In the genomic region with DNA sequence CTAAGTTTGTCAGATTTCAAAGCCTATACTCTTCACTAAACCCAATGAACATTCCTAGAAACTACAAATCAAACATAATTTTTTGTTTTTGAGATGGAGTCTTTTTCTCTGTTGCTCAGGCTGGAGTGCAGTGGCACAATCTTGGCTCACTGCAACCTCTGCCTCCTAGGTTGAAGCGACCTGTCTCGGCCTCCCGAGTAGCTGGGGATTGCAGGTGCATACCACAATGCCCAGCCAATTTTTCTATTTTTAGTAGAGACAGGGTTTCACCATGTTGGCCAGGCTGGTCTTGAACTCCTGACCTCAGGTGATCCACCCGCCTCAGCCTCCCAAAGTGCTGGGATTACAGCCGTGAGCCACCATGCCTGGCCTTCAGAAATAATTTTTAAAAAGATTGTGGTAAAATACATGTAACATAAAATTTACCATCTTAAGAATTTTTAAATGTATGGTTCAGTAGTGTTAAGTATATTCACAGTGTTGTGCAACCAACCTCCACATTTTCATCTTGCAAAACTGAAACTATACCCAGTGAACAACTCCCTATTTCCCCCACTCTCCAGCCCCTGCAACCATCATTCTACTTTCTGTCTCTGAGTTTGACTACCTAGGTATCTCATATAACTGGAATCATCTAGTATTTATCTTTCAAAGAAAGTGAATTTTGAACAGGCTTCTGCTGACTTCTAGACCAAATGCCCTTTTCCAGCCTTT, we compare ENCODE assay signal across 24 cellular contexts. TPM values are rescaled to one million over a fixed set of nuclear protein-coding genes. Genes with fewer than 3 reads are reported as not detected.
DNase-seq lines count a peak whose midpoint lies in the region; ATAC-seq and TF ChIP-seq lines count a peak whose summit lies in the region.
"Had no signal": no experiment of that assay in that cellular context is flagged by ENCODE, and none has a peak within 500 bp of the region (broad histone marks: within the 10 kb centered on the region; RNA-seq: fewer than 3 reads in every experiment).

No MANE protein-coding gene starts in this region.

- CTCF ChIA-PET in RWPE1 (lab: Yijun Ruan, JAX), result interaction anchor here (0.7 kb wide), 1 partner anchor 63 kb away, joined by 3 read pairs; no protein-coding TSS in a partner anchor

- no peaks in the 10 kb centered on the region for H3K27me3 ChIP-seq in H7 (ENCODE audit: control insufficient read depth, insufficient read depth, low read length)
- H3K27me3 ChIP-seq: adrenal gland, dorsolateral prefrontal cortex, foreskin keratinocyte, right atrium auricular region had no signal

- peak; percentile 17 for DNase-seq in activated T-cell treated with anti-CD3 and anti-CD28 coated beads, Interleukin-2, amount 50 U/mL, for 24 hours
- DNase-seq in activated T-cell treated with anti-CD3 and anti-CD28 coated beads, Interleukin-2, amount 50 U/mL, for 1 hour, result no peak
- DNase-seq in HFFc6 (no peak), RWPE1 (ENCODE audit: low spot score) (no peak), H7 (no peak)
- DNase-seq in effector memory CD8-positive, alpha-beta T cell, result no peak
- DNase-seq: DMS79; dorsolateral prefrontal cortex; foreskin keratinocyte; KG1; NCI-H1105; NCI-H524 treated with DMSO at 0.1 percent for 48 hours; SHP77; stimulated activated CD4-positive, alpha-beta T cell treated with anti-CD3 and anti-CD28 coated beads, Interleukin-15, amount 100 ng/mL, for 24 hours had no signal

- no peak overlapping the region for H3K4me3 Mint-ChIP-seq in activated T-cell treated with anti-CD3 and anti-CD28 coated beads, Interleukin-2, amount 50 U/mL, for 24 hours
- no peak overlapping the region for H3K4me3 Mint-ChIP-seq in HFFc6
- H3K4me3 Mint-ChIP-seq in effector memory CD8-positive, alpha-beta T cell, result no peak overlapping the region
- H3K4me3 Mint-ChIP-seq: T-helper 1 cell treated with Interleukin-12 subunit alpha and Interleukin-12 subunit beta and Interleukin-4 antibody, amounts not matched to agents 30 μg/mL and 1 μg/mL, for 36 hours; WTC11 had no signal

- H3K4me1 Mint-ChIP-seq in activated T-cell treated with anti-CD3 and anti-CD28 coated beads, Interleukin-2, amount 50 U/mL, for 24 hours (ENCODE audit: low read depth), result peaks cover 60% of the 10 kb centered on the region
- H3K4me1 Mint-ChIP-seq in HFFc6 (ENCODE audit: low read depth), result peaks cover 25% of the 10 kb centered on the region
- no peaks in the 10 kb centered on the region for H3K4me1 Mint-ChIP-seq in effector memory CD8-positive, alpha-beta T cell (ENCODE audit: low read depth in 2 of 2)
- H3K4me1 Mint-ChIP-seq: WTC11 had no signal

- H3K4me3 ChIP-seq in H7 (ENCODE audit: insufficient read depth, low read depth, low read length), result no peak overlapping the region
- H3K4me3 ChIP-seq: adrenal gland, dorsolateral prefrontal cortex, lung, right atrium auricular region, thoracic aorta had no signal

- H3K9me3 Mint-ChIP-seq in activated T-cell treated with anti-CD3 and anti-CD28 coated beads, Interleukin-2, amount 50 U/mL, for 24 hours, result no peaks in the 10 kb centered on the region
- no peaks in the 10 kb centered on the region for H3K9me3 Mint-ChIP-seq in HFFc6
- H3K9me3 Mint-ChIP-seq in effector memory CD8-positive, alpha-beta T cell, result no peaks in the 10 kb centered on the region
- H3K9me3 Mint-ChIP-seq: T-helper 1 cell treated with Interleukin-12 subunit alpha and Interleukin-12 subunit beta and Interleukin-4 antibody, amounts not matched to agents 30 μg/mL and 1 μg/mL, for 36 hours; WTC11 had no signal

- peak overlapping the region; percentile 86 for H3K27ac Mint-ChIP-seq in activated T-cell treated with anti-CD3 and anti-CD28 coated beads, Interleukin-2, amount 50 U/mL, for 24 hours
- H3K27ac Mint-ChIP-seq in HFFc6, result peak overlapping the region; percentile 2; the same call in 1 of the 2 replicates
- peak overlapping the region; percentile 41 to 86 for H3K27ac Mint-ChIP-seq in effector memory CD8-positive, alpha-beta T cell
- H3K27ac Mint-ChIP-seq: T-helper 1 cell treated with Interleukin-12 subunit alpha and Interleukin-12 subunit beta and Interleukin-4 antibody, amounts not matched to agents 30 μg/mL and 1 μg/mL, for 36 hours; WTC11 had no signal

- TF ChIP-seq CTCF in HFFc6 (IDR thresholded peaks at IDR 0.05) (no peak), RWPE1 (conservative IDR thresholded peaks at IDR 0.05; ENCODE audit: low read depth) (no peak)

- H3K36me3 ChIP-seq in H7 (replicated peaks; ENCODE audit: control insufficient read depth, insufficient read depth, low read length), result peaks cover 40% of the 10 kb centered on the region

- ATAC-seq in effector memory CD8-positive, alpha-beta T cell (replicated peaks), result no peak
- ATAC-seq in SK-N-SH treated with all-trans-retinoic acid at 6 μM for 48 hours, result no peak
- ATAC-seq in GM18867 (IDR thresholded peaks at IDR 0.05; ENCODE audit: unreplicated experiment), result no peak
- ATAC-seq: foreskin keratinocyte, WTC11 had no signal

- H3K36me3 Mint-ChIP-seq in activated T-cell treated with anti-CD3 and anti-CD28 coated beads, Interleukin-2, amount 50 U/mL, for 24 hours (ENCODE audit: low read depth), result peaks cover 82% of the 10 kb centered on the region
- peaks cover 40% of the 10 kb centered on the region for H3K36me3 Mint-ChIP-seq in HFFc6 (ENCODE audit: low read depth)
- peaks cover 80% of the 10 kb centered on the region for H3K36me3 Mint-ChIP-seq in effector memory CD8-positive, alpha-beta T cell (ENCODE audit: insufficient read depth)

- peak overlapping the region; percentile 26; the same call in 1 of the 2 replicates for H3K27ac ChIP-seq in RWPE1
- H3K27ac ChIP-seq: adrenal gland, dorsolateral prefrontal cortex, foreskin keratinocyte, right atrium auricular region, thoracic aorta had no signal

- no peaks in the 10 kb centered on the region for H3K27me3 Mint-ChIP-seq in activated T-cell treated with anti-CD3 and anti-CD28 coated beads, Interleukin-2, amount 50 U/mL, for 24 hours
- peaks cover 3% of the 10 kb centered on the region for H3K27me3 Mint-ChIP-seq in HFFc6 (ENCODE audit: insufficient read depth)
- no peaks in the 10 kb centered on the region for H3K27me3 Mint-ChIP-seq in effector memory CD8-positive, alpha-beta T cell

- POLR2A ChIA-PET in RWPE1 (lab: Yijun Ruan, JAX; ENCODE audit: low non-redundant PET), result interaction anchor here (0.7 kb wide), 1 partner anchor 17 kb away, joined by 5 read pairs; the partner anchor contains the start of gene TPM3

TF ChIP-seq in SK-N-SH treated with all-trans-retinoic acid at 6 μM for 48 hours, 23 proteins besides CTCF, POLR2A, EP300 and RAD21:
- no peak for TF ChIP-seq RARB (CRISPR knock-in tag; IDR thresholded peaks at IDR 0.05)
- TF ChIP-seq, protein P1, sequence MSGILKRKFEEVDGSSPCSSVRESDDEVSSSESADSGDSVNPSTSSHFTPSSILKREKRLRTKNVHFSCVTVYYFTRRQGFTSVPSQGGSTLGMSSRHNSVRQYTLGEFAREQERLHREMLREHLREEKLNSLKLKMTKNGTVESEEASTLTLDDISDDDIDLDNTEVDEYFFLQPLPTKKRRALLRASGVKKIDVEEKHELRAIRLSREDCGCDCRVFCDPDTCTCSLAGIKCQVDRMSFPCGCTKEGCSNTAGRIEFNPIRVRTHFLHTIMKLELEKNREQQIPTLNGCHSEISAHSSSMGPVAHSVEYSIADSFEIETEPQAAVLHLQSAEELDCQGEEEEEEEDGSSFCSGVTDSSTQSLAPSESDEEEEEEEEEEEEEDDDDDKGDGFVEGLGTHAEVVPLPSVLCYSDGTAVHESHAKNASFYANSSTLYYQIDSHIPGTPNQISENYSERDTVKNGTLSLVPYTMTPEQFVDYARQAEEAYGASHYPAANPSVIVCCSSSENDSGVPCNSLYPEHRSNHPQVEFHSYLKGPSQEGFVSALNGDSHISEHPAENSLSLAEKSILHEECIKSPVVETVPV (CRISPR knock-in tag; IDR thresholded peaks at IDR 0.05), result no peak

RNA-seq across cellular contexts. Expression of gene CFAP141, which starts 2.7 kb away (rescaled TPM):
- not detected for total RNA-seq in HFFc6 (2021; fragmentation: NEBNext Ultra II Directional; extraction: Animal tissue kit (Norgen Biotek cat#: 25700))
- not detected in 2 replicates for total RNA-seq in H7 (2014; rRNA removed; shearing (Covaris generic))
- total RNA-seq: adrenal gland, epithelial cell of proximal tubule, foreskin keratinocyte, omental fat pad, right atrium auricular region, thoracic aorta, WTC11 had no signal

RNA-seq across cellular contexts. Expression of gene UBAP2L, which starts 11.9 kb away (rescaled TPM):
- 100 to 1,000 TPM; 197 to 257 (median 227) TPM for total RNA-seq in HFFc6 (2021; fragmentation: NEBNext Ultra II Directional; extraction: Animal tissue kit (Norgen Biotek cat#: 25700))
- 162 and 166 TPM in 2 replicates for total RNA-seq in H7 (2014; rRNA removed; shearing (Covaris generic))

RNA-seq across cellular contexts. Expression of gene TPM3, which starts 16.9 kb away (rescaled TPM):
- total RNA-seq in HFFc6 (2021; fragmentation: NEBNext Ultra II Directional; extraction: Animal tissue kit (Norgen Biotek cat#: 25700)), result 100 to 1,000 TPM; 503 to 809 (median 701) TPM
- 712 and 754 TPM in 2 replicates for total RNA-seq in H7 (2014; rRNA removed; shearing (Covaris generic))

RNA-seq across cellular contexts. Expression of gene NUP210L, which starts 54.0 kb away (rescaled TPM):
- not detected for total RNA-seq in HFFc6 (2021; fragmentation: NEBNext Ultra II Directional; extraction: Animal tissue kit (Norgen Biotek cat#: 25700))
- total RNA-seq in H7 (2014; rRNA removed; shearing (Covaris generic)), result 0.03 TPM in 1 of 2 replicates, not detected in the other
- total RNA-seq: epithelial cell of proximal tubule, foreskin keratinocyte had no signal

Comparison
In these comparisons a context has a peak if more than half of its experiments do, and no peak if none do; other contexts are left out.
1. H3K27ac Mint-ChIP-seq: peak in every context shown above with its lines; median percentile 86 in activated T-cell treated with anti-CD3 and anti-CD28 coated beads, Interleukin-2, amount 50 U/mL, for 24 hours; 64 in effector memory CD8-positive, alpha-beta T cell; 2 in HFFc6.